Comparison of ENCODE assay signal across 31 cellular contexts in genomic region chr20:57020364-57020763, GRCh38.
"Had no signal": no experiment of that assay in that cellular context is flagged by ENCODE, and none has a peak within 500 bp of the region (broad histone marks: within the 10 kb centered on the region; RNA-seq: fewer than 3 reads in every experiment).

No MANE protein-coding gene starts in this region.

- H3K36me3 ChIP-seq: breast epithelium, colonic mucosa, left lung, sigmoid colon, upper lobe of left lung had no signal

- H3K4me3 ChIP-seq: breast epithelium, colonic mucosa, hepatocyte, left lung, lung, sigmoid colon, testis, upper lobe of left lung had no signal

- H3K9me3 ChIP-seq: breast epithelium, colonic mucosa, left lung, sigmoid colon, testis, upper lobe of left lung had no signal

- H3K27ac ChIP-seq: breast epithelium, colonic mucosa, dorsolateral prefrontal cortex, hepatocyte, left lung, sigmoid colon, testis, upper lobe of left lung had no signal

- H3K27ac Mint-ChIP-seq: activated B cell treated with CpG ODN at 0.5 μM for 24 hours; activated CD4-positive, alpha-beta T cell treated with anti-CD3 and anti-CD28 coated beads for 36 hours; activated naive CD8-positive, alpha-beta T cell; activated T-cell treated with anti-CD3 and anti-CD28 coated beads, Interleukin-2, amount 50 U/mL, for 24 hours; activated T-helper 17 cell treated with anti-CD3 and anti-CD28 coated beads, Interleukin-2, amount 50 U/mL, for 72 hours; effector memory CD8-positive, alpha-beta T cell; immature natural killer cell; stimulated activated naive B cell treated with anti-CD40 and anti-IgM and Interleukin-4, amounts not matched to agents 10 μg/mL and 1 μg/mL and 100 μg/mL, for 72 hours had no signal

- ATAC-seq: activated CD4-positive, alpha-beta T cell treated with anti-CD3 and anti-CD28 coated beads for 36 hours; activated T-helper 17 cell treated with anti-CD3 and anti-CD28 coated beads, Interleukin-2, amount 50 U/mL, for 72 hours; effector memory CD8-positive, alpha-beta T cell; esophagus mucosa; left lung; stimulated activated naive B cell treated with anti-CD40 and anti-IgM and Interleukin-4, amounts not matched to agents 10 μg/mL and 1 μg/mL and 100 μg/mL, for 72 hours had no signal

- H3K4me1 ChIP-seq: breast epithelium, colonic mucosa, left lung, testis, upper lobe of left lung had no signal

- H3K36me3 Mint-ChIP-seq: activated naive CD8-positive, alpha-beta T cell; immature natural killer cell; naive B cell; stimulated activated naive B cell treated with anti-CD40 and anti-IgM and Interleukin-4, amounts not matched to agents 10 μg/mL and 1 μg/mL and 100 μg/mL, for 72 hours had no signal

- H3K4me3 Mint-ChIP-seq: activated B cell treated with CpG ODN at 0.5 μM for 24 hours; activated CD4-positive, alpha-beta T cell treated with anti-CD3 and anti-CD28 coated beads for 36 hours; activated naive CD8-positive, alpha-beta T cell; activated T-cell treated with anti-CD3 and anti-CD28 coated beads, Interleukin-2, amount 50 U/mL, for 24 hours; activated T-helper 17 cell treated with anti-CD3 and anti-CD28 coated beads, Interleukin-2, amount 50 U/mL, for 72 hours; effector memory CD8-positive, alpha-beta T cell; immature natural killer cell; naive B cell; neural crest cell; stimulated activated naive B cell treated with anti-CD40 and anti-IgM and Interleukin-4, amounts not matched to agents 10 μg/mL and 1 μg/mL and 100 μg/mL, for 72 hours had no signal

- H3K79me2 ChIP-seq: hepatocyte had no signal

- H2AFZ ChIP-seq: hepatocyte had no signal

- H3K27me3 ChIP-seq: colonic mucosa, testis, upper lobe of left lung had no signal

- DNase-seq: activated B cell treated with CpG ODN at 0.5 μM for 24 hours; activated CD4-positive, alpha-beta T cell treated with anti-CD3 and anti-CD28 coated beads for 36 hours; activated CD4-positive, alpha-beta T cell treated with anti-CD3 and anti-CD28 coated beads, Interleukin-2, amount 50 U/mL, for 4 hours; activated CD8-positive, alpha-beta memory T cell treated with anti-CD3 and anti-CD28 coated beads for 24 hours; activated CD8-positive, alpha-beta memory T cell treated with anti-CD3 and anti-CD28 coated beads, Interleukin-2, amount 50 U/mL, for 4 hours; activated naive CD4-positive, alpha-beta T cell; activated T-cell treated with anti-CD3 and anti-CD28 coated beads, Interleukin-2, amount 50 U/mL, for 24 hours; colonic mucosa; dorsolateral prefrontal cortex; effector memory CD8-positive, alpha-beta T cell; foreskin melanocyte; glutamatergic neuron; immature natural killer cell; kidney glomerular epithelial cell; left lung; naive B cell; posterior cingulate gyrus; sigmoid colon; stimulated activated CD4-positive, alpha-beta T cell treated with anti-CD3 and anti-CD28 coated beads, Interleukin-2, amount 100 ng/mL, for 48 hours; stimulated activated CD8-positive, alpha-beta memory T cell treated with anti-CD3 and anti-CD28 coated beads, Interleukin-4, amount 100 ng/mL, for 48 hours; stimulated activated naive B cell treated with anti-CD40 and anti-IgM and Interleukin-4, amounts not matched to agents 10 μg/mL and 1 μg/mL and 100 μg/mL, for 72 hours; T-helper 9 cell; testis; upper lobe of left lung had no signal

- H3K4me1 Mint-ChIP-seq: activated B cell treated with CpG ODN at 0.5 μM for 24 hours; activated CD4-positive, alpha-beta T cell treated with anti-CD3 and anti-CD28 coated beads for 36 hours; activated T-helper 17 cell treated with anti-CD3 and anti-CD28 coated beads, Interleukin-2, amount 50 U/mL, for 72 hours; immature natural killer cell; naive B cell; stimulated activated naive B cell treated with anti-CD40 and anti-IgM and Interleukin-4, amounts not matched to agents 10 μg/mL and 1 μg/mL and 100 μg/mL, for 72 hours had no signal

- H3K4me2 ChIP-seq: hepatocyte had no signal

- H3K9me3 Mint-ChIP-seq: activated T-cell treated with anti-CD3 and anti-CD28 coated beads, Interleukin-2, amount 50 U/mL, for 24 hours; activated T-helper 17 cell treated with anti-CD3 and anti-CD28 coated beads, Interleukin-2, amount 50 U/mL, for 72 hours; effector memory CD8-positive, alpha-beta T cell; immature natural killer cell; neural crest cell had no signal
